26 cellular contexts compared by ENCODE assay signal in the genomic region with DNA sequence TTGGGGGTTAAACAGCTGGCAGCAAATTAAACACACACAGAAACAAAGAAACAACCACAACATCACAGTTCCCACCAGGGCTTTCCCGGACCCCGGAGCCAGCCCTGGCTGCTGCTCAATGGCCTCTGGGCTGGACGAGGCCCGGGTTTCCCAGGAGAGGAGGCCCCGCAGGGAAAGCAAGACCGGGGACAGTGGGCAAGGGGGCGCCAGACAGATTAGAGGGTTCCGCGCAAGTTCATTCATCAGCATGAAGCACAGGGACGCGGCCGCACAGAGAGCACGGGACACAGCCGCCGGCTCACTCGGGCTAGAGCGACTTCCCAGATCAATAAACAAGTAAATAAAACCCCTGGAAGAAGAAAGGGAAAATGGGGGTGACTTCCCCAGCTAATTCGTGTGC.
"Had no signal": no experiment of that assay in that cellular context is flagged by ENCODE, and none has a peak within 500 bp of the region (broad histone marks: within the 10 kb centered on the region; RNA-seq: fewer than 3 reads in every experiment).

No MANE protein-coding gene starts in this region.

- H3K36me3 Mint-ChIP-seq: natural killer cell had no signal

- H3K27ac Mint-ChIP-seq: activated CD4-positive, alpha-beta memory T cell treated with anti-CD3 and anti-CD28 coated beads for 36 hours; activated CD4-positive, alpha-beta T cell treated with anti-CD3 and anti-CD28 coated beads, Interleukin-2, amount 10 ng/mL, durations not matched to agents 24 days and 14 days; activated naive CD8-positive, alpha-beta T cell treated with anti-CD3 and anti-CD28 coated beads, Interleukin-2, amount 50 U/mL, for 24 hours had no signal

- H3K27me3 Mint-ChIP-seq: activated CD4-positive, alpha-beta memory T cell treated with anti-CD3 and anti-CD28 coated beads for 36 hours; activated CD4-positive, alpha-beta T cell treated with anti-CD3 and anti-CD28 coated beads, Interleukin-2, amount 10 ng/mL, durations not matched to agents 24 days and 14 days; activated naive CD8-positive, alpha-beta T cell treated with anti-CD3 and anti-CD28 coated beads, Interleukin-2, amount 50 U/mL, for 24 hours; activated T-cell treated with anti-CD3 and anti-CD28 coated beads, Interleukin-2, amount 50 U/mL, for 24 hours had no signal

- H3K4me1 Mint-ChIP-seq: activated CD4-positive, alpha-beta T cell treated with anti-CD3 and anti-CD28 coated beads, Interleukin-2, amount 10 ng/mL, durations not matched to agents 24 days and 14 days; activated naive CD8-positive, alpha-beta T cell treated with anti-CD3 and anti-CD28 coated beads, Interleukin-2, amount 50 U/mL, for 24 hours had no signal

- H3K27me3 ChIP-seq: breast epithelium, esophagus squamous epithelium, left lung, neutrophil, tibial nerve had no signal

- H3K27ac ChIP-seq: breast epithelium, epithelial cell of prostate, esophagus squamous epithelium, left lung, neutrophil, tibial nerve, WERI-Rb-1 had no signal

- H3K4me1 ChIP-seq: breast epithelium, esophagus squamous epithelium, left lung had no signal

- H3K4me2 ChIP-seq: smooth muscle cell had no signal

- DNase-seq: activated CD4-positive, alpha-beta memory T cell treated with anti-CD3 and anti-CD28 coated beads for 36 hours; activated CD4-positive, alpha-beta T cell treated with anti-CD3 and anti-CD28 coated beads, Interleukin-2, amount 10 ng/mL, durations not matched to agents 24 days and 14 days; activated CD4-positive, CD25-positive, alpha-beta regulatory T cell treated with anti-CD3 and anti-CD28 coated beads, Interleukin-2, amount 50 U/mL, for 72 hours; activated CD8-positive, alpha-beta memory T cell treated with anti-CD3 and anti-CD28 coated beads, Interleukin-2, amount 50 U/mL, for 4 hours; activated gamma-delta T cell; activated naive CD4-positive, alpha-beta T cell treated with anti-CD3 and anti-CD28 coated beads, Interleukin-2, amount 50 U/mL, for 16 hours; activated naive CD8-positive, alpha-beta T cell treated with anti-CD3 and anti-CD28 coated beads, Interleukin-2, amount 50 U/mL, for 24 hours; activated T-cell treated with anti-CD3 and anti-CD28 coated beads, Interleukin-2, amount 50 U/mL, for 24 hours; central memory CD4-positive, alpha-beta T cell; esophagus squamous epithelium; foreskin melanocyte; mesendoderm; natural killer cell; stimulated activated CD4-positive, alpha-beta T cell treated with anti-CD3 and anti-CD28 coated beads, Interleukin-1b, Interleukin-23, amount 100 ng/mL, for 48 hours; stimulated activated CD4-positive, alpha-beta T cell treated with anti-CD3 and anti-CD28 coated beads, Interleukin-4, amount 100 ng/mL, for 4 hours; stimulated activated CD8-positive, alpha-beta memory T cell treated with anti-CD3 and anti-CD28 coated beads, Interleukin-4, amount 100 ng/mL, for 48 hours; stimulated activated naive CD4-positive, alpha-beta T cell treated with Interleukin-2 at 50 U/mL for 16 hours; T1000; WERI-Rb-1 had no signal

- H3K9me3 ChIP-seq: breast epithelium, esophagus squamous epithelium, left lung, neutrophil, tibial nerve had no signal

- H3K4me3 ChIP-seq: breast epithelium, esophagus squamous epithelium, left lung, lung, smooth muscle cell, tibial nerve had no signal

- ATAC-seq: activated naive CD8-positive, alpha-beta T cell treated with anti-CD3 and anti-CD28 coated beads, Interleukin-2, amount 50 U/mL, for 24 hours; left lung; natural killer cell had no signal

- H3K4me3 Mint-ChIP-seq: activated CD4-positive, alpha-beta memory T cell treated with anti-CD3 and anti-CD28 coated beads for 36 hours; activated CD4-positive, alpha-beta T cell treated with anti-CD3 and anti-CD28 coated beads, Interleukin-2, amount 10 ng/mL, durations not matched to agents 24 days and 14 days; activated naive CD8-positive, alpha-beta T cell treated with anti-CD3 and anti-CD28 coated beads, Interleukin-2, amount 50 U/mL, for 24 hours; activated T-cell treated with anti-CD3 and anti-CD28 coated beads, Interleukin-2, amount 50 U/mL, for 24 hours; natural killer cell had no signal

- H3K9me3 Mint-ChIP-seq: activated CD4-positive, alpha-beta memory T cell treated with anti-CD3 and anti-CD28 coated beads for 36 hours; activated CD4-positive, alpha-beta T cell treated with anti-CD3 and anti-CD28 coated beads, Interleukin-2, amount 10 ng/mL, durations not matched to agents 24 days and 14 days; activated naive CD8-positive, alpha-beta T cell treated with anti-CD3 and anti-CD28 coated beads, Interleukin-2, amount 50 U/mL, for 24 hours; activated T-cell treated with anti-CD3 and anti-CD28 coated beads, Interleukin-2, amount 50 U/mL, for 24 hours; natural killer cell had no signal
